11 cellular contexts compared by ENCODE assay signal in the genomic region with DNA sequence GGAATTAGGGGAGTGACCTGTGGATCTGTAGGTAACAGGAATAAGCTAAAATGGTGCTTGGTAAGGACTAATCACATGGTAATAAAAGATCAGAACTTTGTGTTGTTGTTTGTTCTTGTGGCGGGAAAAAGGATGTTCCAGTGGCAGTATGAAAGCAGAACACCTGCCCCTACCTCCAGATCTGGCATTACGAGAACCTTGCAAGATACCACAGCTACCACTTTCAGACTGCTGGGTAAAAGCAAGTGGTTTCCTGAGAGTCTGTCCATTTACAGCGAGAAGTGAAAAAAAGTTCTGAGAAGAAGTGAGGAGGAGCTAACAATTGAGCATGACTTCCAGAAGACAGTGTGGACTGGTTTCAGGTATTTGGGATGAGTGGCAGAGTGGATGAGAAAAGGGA.
DNase-seq lines count a peak whose midpoint lies in the region; ATAC-seq lines count a peak whose summit lies in the region.
"Had no signal": no experiment of that assay in that cellular context is flagged by ENCODE, and none has a peak within 500 bp of the region (broad histone marks: within the 10 kb centered on the region; RNA-seq: fewer than 3 reads in every experiment).

No MANE protein-coding gene starts in this region.

- no peaks in the 10 kb centered on the region for H3K36me3 Mint-ChIP-seq in effector memory CD8-positive, alpha-beta T cell (ENCODE audit: insufficient read depth)

- H3K9me3 Mint-ChIP-seq in effector memory CD8-positive, alpha-beta T cell = peaks cover 0 to 5% of the 10 kb centered on the region in 2 donors
- H3K9me3 Mint-ChIP-seq: activated B cell treated with CpG ODN at 0.5 μM for 24 hours; activated naive CD4-positive, alpha-beta T cell treated with anti-CD3 and anti-CD28 coated beads for 36 hours had no signal

- peak overlapping the region in 1 of 2 donors; percentile 4 for H3K27ac Mint-ChIP-seq in effector memory CD8-positive, alpha-beta T cell
- H3K27ac Mint-ChIP-seq: activated B cell treated with CpG ODN at 0.5 μM for 24 hours; activated naive CD4-positive, alpha-beta T cell treated with anti-CD3 and anti-CD28 coated beads for 36 hours had no signal

- ATAC-seq in GM19035 (IDR thresholded peaks at IDR 0.05; ENCODE audit: unreplicated experiment) (peak; percentile 97), GM21529 (IDR thresholded peaks at IDR 0.05; ENCODE audit: unreplicated experiment) (peak; percentile 92), HG03108 (IDR thresholded peaks at IDR 0.05; ENCODE audit: unreplicated experiment) (peak; percentile 93)
- peak; percentile 44 for ATAC-seq in effector memory CD8-positive, alpha-beta T cell (replicated peaks)

- H3K27me3 Mint-ChIP-seq in effector memory CD8-positive, alpha-beta T cell = peaks cover 16 to 22% of the 10 kb centered on the region in 2 donors

- no peak overlapping the region for H3K4me3 Mint-ChIP-seq in effector memory CD8-positive, alpha-beta T cell
- H3K4me3 Mint-ChIP-seq: activated naive CD4-positive, alpha-beta T cell treated with anti-CD3 and anti-CD28 coated beads for 36 hours had no signal

- DNase-seq in effector memory CD8-positive, alpha-beta T cell = no peak
- DNase-seq in DMS114 treated with DMSO at 0.1 percent for 48 hours (lab: John Stamatoyannopoulos, UW; ENCODE audit: unreplicated experiment) (no peak), H7 (no peak), kidney tubule cell (ENCODE audit: low spot score) (no peak)
- DNase-seq: activated B cell treated with CpG ODN at 0.5 μM for 24 hours; activated naive CD4-positive, alpha-beta T cell treated with anti-CD3 and anti-CD28 coated beads for 36 hours; NCI-H1694 treated with DMSO at 0.1 percent for 48 hours; stimulated activated naive CD4-positive, alpha-beta T cell had no signal

- H3K4me1 Mint-ChIP-seq in effector memory CD8-positive, alpha-beta T cell (ENCODE audit: low read depth in 2 of 2) = peaks cover 8 to 12% of the 10 kb centered on the region in 2 donors

- no peaks in the 10 kb centered on the region for H3K27me3 ChIP-seq in H7 (ENCODE audit: control insufficient read depth, insufficient read depth, low read length)

- H3K36me3 ChIP-seq in H7 (replicated peaks; ENCODE audit: control insufficient read depth, insufficient read depth, low read length) = no peaks in the 10 kb centered on the region

- no peak overlapping the region for H3K4me3 ChIP-seq in H7 (ENCODE audit: insufficient read depth, low read depth, low read length)

Comparison
In these comparisons a context has a peak if more than half of its experiments do, and no peak if none do; other contexts are left out.
1. ATAC-seq: peak in every context shown above with its lines; median percentile 97 in GM19035; 93 in HG03108; 92 in GM21529; 44 in effector memory CD8-positive, alpha-beta T cell.